Comparison of ENCODE assay signal across 33 cellular contexts in the genomic region with DNA sequence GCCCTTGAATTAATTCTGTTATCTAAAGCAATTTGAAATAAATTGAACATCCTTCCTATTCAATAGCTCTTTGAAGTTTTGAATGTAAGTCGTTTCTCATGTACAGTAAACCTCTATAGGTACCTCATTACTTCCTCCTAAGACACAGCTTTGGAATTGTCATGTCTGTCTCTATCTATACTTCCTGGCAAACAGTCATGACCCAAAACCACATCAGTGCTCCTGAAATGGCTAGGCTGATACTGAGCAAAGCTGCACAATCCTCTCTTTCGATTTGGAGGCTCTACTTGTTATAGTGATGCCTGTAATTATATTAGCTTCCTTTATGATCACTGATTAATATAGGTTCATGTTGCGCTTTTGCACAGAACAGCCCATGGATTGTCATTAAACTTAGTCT.
"Had no signal": no experiment of that assay in that cellular context is flagged by ENCODE, and none has a peak within 500 bp of the region (broad histone marks: within the 10 kb centered on the region; RNA-seq: fewer than 3 reads in every experiment).

No MANE protein-coding gene starts in this region.

- H3K27me3 ChIP-seq: ascending aorta, breast epithelium, cardiac muscle cell, colonic mucosa, esophagus squamous epithelium, gastroesophageal sphincter had no signal

- H3K4me1 ChIP-seq: ascending aorta, breast epithelium, colonic mucosa, esophagus squamous epithelium, gastroesophageal sphincter, heart right ventricle had no signal

- H3K4me1 Mint-ChIP-seq: activated B cell treated with CpG ODN at 0.5 μM for 24 hours; activated naive CD4-positive, alpha-beta T cell treated with anti-CD3 and anti-CD28 coated beads, Interleukin-2, amount 10 ng/mL, durations not matched to agents 7 days and 5 days; activated naive CD8-positive, alpha-beta T cell treated with anti-CD3 and anti-CD28 coated beads, Interleukin-2, amount 10 ng/mL, durations not matched to agents 7 days and 5 days; T-helper 17 cell had no signal

- ATAC-seq: activated CD4-positive, CD25-positive, alpha-beta regulatory T cell treated with anti-CD3 and anti-CD28 coated beads, Interleukin-2, amount 50 U/mL, for 24 hours; gastroesophageal sphincter; heart right ventricle; T-helper 17 cell had no signal

- DNase-seq: activated B cell treated with CpG ODN at 0.5 μM for 24 hours; activated CD4-positive, alpha-beta memory T cell treated with anti-CD3 and anti-CD28 coated beads, Interleukin-2, amount 10 ng/mL, durations not matched to agents 7 days and 5 days; activated CD4-positive, alpha-beta T cell treated with anti-CD3 and anti-CD28 coated beads, Interleukin-2, amount 10 ng/mL, durations not matched to agents 7 days and 5 days; activated CD4-positive, alpha-beta T cell treated with anti-CD3 and anti-CD28 coated beads, Interleukin-2, amount 50 U/mL, for 4 hours; activated CD8-positive, alpha-beta memory T cell treated with anti-CD3 and anti-CD28 coated beads, Interleukin-2, amount 50 U/mL, for 48 hours; activated gamma-delta T cell; activated naive CD4-positive, alpha-beta T cell; activated naive CD4-positive, alpha-beta T cell treated with anti-CD3 and anti-CD28 coated beads, Interleukin-2, amount 10 ng/mL, durations not matched to agents 7 days and 5 days; activated naive CD8-positive, alpha-beta T cell treated with anti-CD3 and anti-CD28 coated beads, Interleukin-2, amount 10 ng/mL, durations not matched to agents 7 days and 5 days; activated T-cell treated with anti-CD3 and anti-CD28 coated beads for 4 hours; activated T-cell treated with anti-CD3 and anti-CD28 coated beads, Interleukin-2, amount 50 U/mL, for 4 hours; central memory CD4-positive, alpha-beta T cell; cerebellar nuclear complex; colonic mucosa; effector CD8-positive, alpha-beta T cell; esophagus squamous epithelium; foreskin melanocyte; heart right ventricle; T-helper 17 cell; T1000; WERI-Rb-1 had no signal

- H3K4me3 ChIP-seq: ascending aorta, breast epithelium, cardiac muscle cell, colonic mucosa, esophagus squamous epithelium, gastroesophageal sphincter, heart right ventricle had no signal

- H3K9me3 ChIP-seq: ascending aorta, breast epithelium, colonic mucosa, esophagus squamous epithelium, gastroesophageal sphincter, heart right ventricle had no signal

- H3K36me3 ChIP-seq: ascending aorta, breast epithelium, cardiac muscle cell, colonic mucosa, esophagus squamous epithelium, gastroesophageal sphincter, heart right ventricle, WERI-Rb-1 had no signal

- H3K27ac Mint-ChIP-seq: activated B cell treated with CpG ODN at 0.5 μM for 24 hours; activated CD4-positive, alpha-beta memory T cell treated with anti-CD3 and anti-CD28 coated beads, Interleukin-2, amount 10 ng/mL, durations not matched to agents 7 days and 5 days; activated CD4-positive, alpha-beta T cell treated with anti-CD3 and anti-CD28 coated beads, Interleukin-2, amount 10 ng/mL, durations not matched to agents 7 days and 5 days; activated naive CD4-positive, alpha-beta T cell treated with anti-CD3 and anti-CD28 coated beads, Interleukin-2, amount 10 ng/mL, durations not matched to agents 7 days and 5 days; activated naive CD4-positive, alpha-beta T cell treated with anti-CD3 and anti-CD28 coated beads, Interleukin-2, amount 50 U/mL, for 72 hours; activated naive CD8-positive, alpha-beta T cell treated with anti-CD3 and anti-CD28 coated beads, Interleukin-2, amount 10 ng/mL, durations not matched to agents 7 days and 5 days; activated T-helper 1 cell treated with anti-CD3 and anti-CD28 coated beads, Interleukin-12 subunit alpha, Interleukin-12 subunit beta, Interleukin-2, Interleukin-4 antibody, amounts not matched to agents 30 ng/mL and 10 ng/mL and 1 ng/mL, durations not matched to agents 14 hours and 24 hours and 36 hours; brain; T-helper 17 cell; T-helper 2 cell treated with Interferon-gamma antibody and Interleukin-4, amounts not matched to agents 5 μg/mL and 100 μg/mL, for 36 hours had no signal

- H3K36me3 Mint-ChIP-seq: activated naive CD4-positive, alpha-beta T cell treated with anti-CD3 and anti-CD28 coated beads, Interleukin-2, amount 10 ng/mL, durations not matched to agents 7 days and 5 days; activated naive CD8-positive, alpha-beta T cell treated with anti-CD3 and anti-CD28 coated beads, Interleukin-2, amount 10 ng/mL, durations not matched to agents 7 days and 5 days; brain had no signal

- FAIRE-seq: endometrium, endothelial cell of umbilical vein had no signal

- H3K27me3 Mint-ChIP-seq: activated naive CD4-positive, alpha-beta T cell treated with anti-CD3 and anti-CD28 coated beads, Interleukin-2, amount 10 ng/mL, durations not matched to agents 7 days and 5 days; activated naive CD8-positive, alpha-beta T cell treated with anti-CD3 and anti-CD28 coated beads, Interleukin-2, amount 10 ng/mL, durations not matched to agents 7 days and 5 days; brain had no signal

- H3K27ac ChIP-seq: ascending aorta, breast epithelium, cardiac muscle cell, colonic mucosa, epithelial cell of prostate, esophagus squamous epithelium, gastroesophageal sphincter, heart right ventricle, WERI-Rb-1 had no signal

- H3K9me3 Mint-ChIP-seq: activated B cell treated with CpG ODN at 0.5 μM for 24 hours; activated CD4-positive, alpha-beta memory T cell treated with anti-CD3 and anti-CD28 coated beads, Interleukin-2, amount 10 ng/mL, durations not matched to agents 7 days and 5 days; activated naive CD4-positive, alpha-beta T cell treated with anti-CD3 and anti-CD28 coated beads, Interleukin-2, amount 10 ng/mL, durations not matched to agents 7 days and 5 days; activated naive CD8-positive, alpha-beta T cell treated with anti-CD3 and anti-CD28 coated beads, Interleukin-2, amount 10 ng/mL, durations not matched to agents 7 days and 5 days; activated T-cell treated with anti-CD3 and anti-CD28 coated beads, Interleukin-2, amount 50 U/mL, for 4 hours; activated T-helper 1 cell treated with anti-CD3 and anti-CD28 coated beads, Interleukin-12 subunit alpha, Interleukin-12 subunit beta, Interleukin-2, Interleukin-4 antibody, amounts not matched to agents 30 ng/mL and 10 ng/mL and 1 ng/mL, durations not matched to agents 14 hours and 24 hours and 36 hours; brain; T-helper 2 cell treated with Interferon-gamma antibody and Interleukin-4, amounts not matched to agents 5 μg/mL and 100 μg/mL, for 36 hours had no signal

- H3K4me3 Mint-ChIP-seq: activated B cell treated with CpG ODN at 0.5 μM for 24 hours; activated CD4-positive, alpha-beta memory T cell treated with anti-CD3 and anti-CD28 coated beads, Interleukin-2, amount 10 ng/mL, durations not matched to agents 7 days and 5 days; activated CD4-positive, alpha-beta T cell treated with anti-CD3 and anti-CD28 coated beads, Interleukin-2, amount 10 ng/mL, durations not matched to agents 7 days and 5 days; activated naive CD4-positive, alpha-beta T cell treated with anti-CD3 and anti-CD28 coated beads, Interleukin-2, amount 10 ng/mL, durations not matched to agents 7 days and 5 days; activated naive CD8-positive, alpha-beta T cell treated with anti-CD3 and anti-CD28 coated beads, Interleukin-2, amount 10 ng/mL, durations not matched to agents 7 days and 5 days; activated T-cell treated with anti-CD3 and anti-CD28 coated beads, Interleukin-2, amount 50 U/mL, for 4 hours; activated T-helper 1 cell treated with anti-CD3 and anti-CD28 coated beads, Interleukin-12 subunit alpha, Interleukin-12 subunit beta, Interleukin-2, Interleukin-4 antibody, amounts not matched to agents 30 ng/mL and 10 ng/mL and 1 ng/mL, durations not matched to agents 14 hours and 24 hours and 36 hours; brain; T-helper 17 cell; T-helper 2 cell treated with Interferon-gamma antibody and Interleukin-4, amounts not matched to agents 5 μg/mL and 100 μg/mL, for 36 hours had no signal
